ENCODE assay signal across 13 cellular contexts in genomic region chr10:114518401-114519305, GRCh38.
DNase-seq lines count a peak whose midpoint lies in the region; ATAC-seq, FAIRE-seq and TF ChIP-seq lines count a peak whose summit lies in the region.
"Had no signal": no experiment of that assay in that cellular context is flagged by ENCODE, and none has a peak within 500 bp of the region (broad histone marks: within the 10 kb centered on the region; RNA-seq: fewer than 3 reads in every experiment).

No MANE protein-coding gene starts in this region.

- intact Hi-C loops in activated CD4-positive, alpha-beta memory T cell treated with anti-CD3 and anti-CD28 coated beads for 36 hours (cut with micrococcal nuclease): no loop called here

- TF ChIP-seq POLR2A in gastroesophageal sphincter (IDR thresholded peaks at IDR 0.05) (no peak), suprapubic skin (IDR thresholded peaks at IDR 0.05) (no peak)

- TF ChIP-seq EP300 in gastroesophageal sphincter (IDR thresholded peaks at IDR 0.05) (no peak), suprapubic skin (IDR thresholded peaks at IDR 0.05) (no peak)

- no peaks in the 10 kb centered on the region for H3K27me3 Mint-ChIP-seq in activated CD4-positive, alpha-beta memory T cell treated with anti-CD3 and anti-CD28 coated beads for 36 hours
- H3K27me3 Mint-ChIP-seq in activated CD4-positive, alpha-beta memory T cell treated with anti-CD3 and anti-CD28 coated beads, Interleukin-2, amount 10 ng/mL, durations not matched to agents 7 days and 5 days: no peaks in the 10 kb centered on the region
- H3K27me3 Mint-ChIP-seq in T-cell: no peaks in the 10 kb centered on the region

- no peak for TF ChIP-seq CTCF in gastroesophageal sphincter (IDR thresholded peaks at IDR 0.05)
- no peak for TF ChIP-seq CTCF in suprapubic skin (IDR thresholded peaks at IDR 0.05)

- H3K27ac ChIP-seq in gastroesophageal sphincter (peak overlapping the region in 3 of 4 donors; percentile 59 to 84 (median 69)), suprapubic skin (peak overlapping the region; percentile 90)

- DNase-seq in activated CD4-positive, alpha-beta memory T cell treated with anti-CD3 and anti-CD28 coated beads for 36 hours: no peak
- no peak for DNase-seq in activated CD4-positive, alpha-beta memory T cell treated with anti-CD3 and anti-CD28 coated beads, Interleukin-2, amount 10 ng/mL, durations not matched to agents 7 days and 5 days
- DNase-seq in T-cell (no peak), suprapubic skin (ENCODE audit: low spot score in 2 of 2) (no peak), urothelium cell line (ENCODE audit: low spot score) (no peak), NOMO-1 (lab: John Stamatoyannopoulos, UW; ENCODE audit: unreplicated experiment in 2 of 2) (no peak), AG08396 (ENCODE audit: low spot score) (no peak)
- DNase-seq: activated CD4-positive, alpha-beta T cell treated with anti-CD3 and anti-CD28 coated beads, Interleukin-2, amount 50 U/mL, for 48 hours; natural killer cell; NCI-H187; SHP77 treated with DMSO at 0.1 percent for 48 hours had no signal

- no peak overlapping the region for H3K4me3 Mint-ChIP-seq in activated CD4-positive, alpha-beta memory T cell treated with anti-CD3 and anti-CD28 coated beads for 36 hours
- no peak overlapping the region for H3K4me3 Mint-ChIP-seq in activated CD4-positive, alpha-beta memory T cell treated with anti-CD3 and anti-CD28 coated beads, Interleukin-2, amount 10 ng/mL, durations not matched to agents 7 days and 5 days
- peak overlapping the region; percentile 58 to 94 (median 70) for H3K4me3 Mint-ChIP-seq in T-cell
- H3K4me3 Mint-ChIP-seq: natural killer cell had no signal

- H3K4me3 ChIP-seq in gastroesophageal sphincter (no peak overlapping the region), suprapubic skin (no peak overlapping the region)
- H3K4me3 ChIP-seq: cardiac muscle cell had no signal

- ATAC-seq in T-cell (replicated peaks in 1 of 4): no peak
- ATAC-seq in gastroesophageal sphincter: no peak

- H3K36me3 Mint-ChIP-seq in activated CD4-positive, alpha-beta memory T cell treated with anti-CD3 and anti-CD28 coated beads for 36 hours: peaks cover 10% of the 10 kb centered on the region
- peaks cover 26% of the 10 kb centered on the region for H3K36me3 Mint-ChIP-seq in activated CD4-positive, alpha-beta memory T cell treated with anti-CD3 and anti-CD28 coated beads, Interleukin-2, amount 10 ng/mL, durations not matched to agents 7 days and 5 days (ENCODE audit: low read depth)
- peaks cover 54% of the 10 kb centered on the region for H3K36me3 Mint-ChIP-seq in T-cell
- H3K36me3 Mint-ChIP-seq: natural killer cell had no signal

- peaks cover 90% of the 10 kb centered on the region for H3K4me1 Mint-ChIP-seq in activated CD4-positive, alpha-beta memory T cell treated with anti-CD3 and anti-CD28 coated beads for 36 hours (ENCODE audit: low read depth)
- peaks cover 65% of the 10 kb centered on the region for H3K4me1 Mint-ChIP-seq in activated CD4-positive, alpha-beta memory T cell treated with anti-CD3 and anti-CD28 coated beads, Interleukin-2, amount 10 ng/mL, durations not matched to agents 7 days and 5 days
- H3K4me1 Mint-ChIP-seq in T-cell: peaks cover 96 to 100% (median 97%) of the 10 kb centered on the region in 3 donors

- H3K9me3 Mint-ChIP-seq in activated CD4-positive, alpha-beta memory T cell treated with anti-CD3 and anti-CD28 coated beads for 36 hours: no peaks in the 10 kb centered on the region
- no peaks in the 10 kb centered on the region for H3K9me3 Mint-ChIP-seq in activated CD4-positive, alpha-beta memory T cell treated with anti-CD3 and anti-CD28 coated beads, Interleukin-2, amount 10 ng/mL, durations not matched to agents 7 days and 5 days
- no peaks in the 10 kb centered on the region for H3K9me3 Mint-ChIP-seq in T-cell
- H3K9me3 Mint-ChIP-seq: natural killer cell had no signal

- CTCF ChIA-PET in activated CD4-positive, alpha-beta memory T cell treated with anti-CD3 and anti-CD28 coated beads for 36 hours (lab: Charles Lee): interaction anchor here (0.6 to 1.6 kb wide), 6 partner anchors 30 to 112 kb away, joined by 3 to 5 read pairs (median 3); no protein-coding TSS in a partner anchor
- CTCF ChIA-PET in activated CD4-positive, alpha-beta memory T cell treated with anti-CD3 and anti-CD28 coated beads, Interleukin-2, amount 10 ng/mL, durations not matched to agents 7 days and 5 days (lab: Charles Lee): interaction anchor here (0.9 to 1.9 kb wide), 8 partner anchors 9 to 267 kb away, joined by 3 to 8 read pairs (median 4); no protein-coding TSS in a partner anchor
- CTCF ChIA-PET in T-cell (lab: Charles Lee): interaction anchor here (1.0 to 2.3 kb wide), 8 partner anchors 10 to 47 kb away, joined by 3 to 7 read pairs (median 4); no protein-coding TSS in a partner anchor

- H3K27ac Mint-ChIP-seq in activated CD4-positive, alpha-beta memory T cell treated with anti-CD3 and anti-CD28 coated beads for 36 hours: peak overlapping the region; percentile 43
- no peak overlapping the region for H3K27ac Mint-ChIP-seq in activated CD4-positive, alpha-beta memory T cell treated with anti-CD3 and anti-CD28 coated beads, Interleukin-2, amount 10 ng/mL, durations not matched to agents 7 days and 5 days
- H3K27ac Mint-ChIP-seq in T-cell: peak overlapping the region; percentile 89 to 95

- peaks cover 0 to 93% (median 6%) of the 10 kb centered on the region in 3 donors for H3K4me1 ChIP-seq in gastroesophageal sphincter
- peaks cover 83% of the 10 kb centered on the region for H3K4me1 ChIP-seq in suprapubic skin

- no peaks in the 10 kb centered on the region for H3K9me3 ChIP-seq in gastroesophageal sphincter
- no peaks in the 10 kb centered on the region for H3K9me3 ChIP-seq in suprapubic skin

- no peak for FAIRE-seq in urothelium cell line (lab: Jason Lieb, UNC)

- H3K36me3 ChIP-seq in gastroesophageal sphincter (no peaks in the 10 kb centered on the region), suprapubic skin (no peaks in the 10 kb centered on the region)
- H3K36me3 ChIP-seq: cardiac muscle cell had no signal

- WGBS in gastroesophageal sphincter (ENCODE audit: low coverage in 1 of 2), 2 donors: 77 to 83% methylated on average over 3 to 4 of the region's 4 CpGs
- WGBS in suprapubic skin: 76% methylated on average over 4 of the region's 4 CpGs

- POLR2A ChIA-PET in activated CD4-positive, alpha-beta memory T cell treated with anti-CD3 and anti-CD28 coated beads for 36 hours (lab: Charles Lee): interaction anchor here (0.5 to 3.7 kb wide), 4 partner anchors 8 to 48 kb away, joined by 3 to 13 read pairs (median 4); no protein-coding TSS in a partner anchor
- POLR2A ChIA-PET in activated CD4-positive, alpha-beta memory T cell treated with anti-CD3 and anti-CD28 coated beads, Interleukin-2, amount 10 ng/mL, durations not matched to agents 7 days and 5 days (lab: Charles Lee): interaction anchor here (7.8 kb wide), 1 partner anchor 7 kb away, joined by 58 read pairs; no protein-coding TSS in a partner anchor
- POLR2A ChIA-PET in T-cell (lab: Charles Lee): interaction anchor here (0.6 to 2.0 kb wide), 8 partner anchors 8 to 251 kb away, joined by 3 to 12 read pairs (median 3); no protein-coding TSS in a partner anchor

- no peaks in the 10 kb centered on the region for H3K27me3 ChIP-seq in gastroesophageal sphincter
- no peaks in the 10 kb centered on the region for H3K27me3 ChIP-seq in suprapubic skin
- H3K27me3 ChIP-seq: cardiac muscle cell had no signal

Comparison
In these comparisons a context has a peak if more than half of its experiments do, and no peak if none do; other contexts are left out.
1. H3K4me3 Mint-ChIP-seq: peak in T-cell (3 of 3); none in activated CD4-positive, alpha-beta memory T cell treated with anti-CD3 and anti-CD28 coated beads for 36 hours (single experiment) and activated CD4-positive, alpha-beta memory T cell treated with anti-CD3 and anti-CD28 coated beads, Interleukin-2, amount 10 ng/mL, durations not matched to agents 7 days and 5 days (single experiment).